In the genomic region with DNA sequence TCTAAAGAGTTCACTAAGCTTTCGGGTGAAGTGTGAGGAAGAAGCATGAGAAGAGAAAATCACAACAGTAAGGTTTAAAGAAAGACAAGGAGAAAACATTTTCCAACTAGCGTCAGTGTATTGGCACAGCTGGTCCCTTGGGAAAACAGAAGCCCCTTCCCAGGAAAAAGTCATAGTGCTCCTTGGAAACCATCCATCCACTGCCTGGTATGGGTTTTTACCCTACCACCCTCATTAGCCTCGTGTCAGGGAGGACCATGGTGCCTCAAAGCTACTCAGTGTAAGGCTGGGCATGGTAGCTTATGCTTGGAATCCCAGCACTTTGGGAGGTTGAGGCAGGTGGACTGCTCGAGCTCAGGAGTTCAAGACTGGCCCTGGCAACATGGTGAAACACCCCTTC, we compare ENCODE assay signal across 31 cellular contexts. TPM values are rescaled to one million over a fixed set of nuclear protein-coding genes. Genes with fewer than 3 reads are reported as not detected.
DNase-seq lines count a peak whose midpoint lies in the region; ATAC-seq, FAIRE-seq and TF ChIP-seq lines count a peak whose summit lies in the region.
"Had no signal": no experiment of that assay in that cellular context is flagged by ENCODE, and none has a peak within 500 bp of the region (broad histone marks: within the 10 kb centered on the region; RNA-seq: fewer than 3 reads in every experiment).

No MANE protein-coding gene starts in this region.

- no peaks in the 10 kb centered on the region for H3K27me3 ChIP-seq in bronchial epithelial cell (ENCODE audit: control insufficient read depth, insufficient read depth, low read length)
- no peaks in the 10 kb centered on the region for H3K27me3 ChIP-seq in endodermal cell (ENCODE audit: control insufficient read depth, insufficient read depth, low read length, poor library complexity, severe bottlenecking)
- H3K27me3 ChIP-seq: BE2C, BLaER1 had no signal

- H3K36me3 ChIP-seq in bronchial epithelial cell (ENCODE audit: control insufficient read depth, insufficient read depth, low read length) = no peaks in the 10 kb centered on the region
- no peaks in the 10 kb centered on the region for H3K36me3 ChIP-seq in endodermal cell (ENCODE audit: control insufficient read depth, insufficient read depth, low read length)
- H3K36me3 ChIP-seq: BE2C, BLaER1 had no signal

- peaks cover 5% of the 10 kb centered on the region for H3K4me1 Mint-ChIP-seq in endodermal cell
- peaks cover 6% of the 10 kb centered on the region for H3K4me1 Mint-ChIP-seq in stimulated activated effector memory CD8-positive, alpha-beta T cell treated with anti-CD3 and anti-CD28 coated beads, Interleukin-12 subunit alpha, Interleukin-12 subunit beta, amount 100 ng/mL, for 72 hours
- no peaks in the 10 kb centered on the region for H3K4me1 Mint-ChIP-seq in endothelial cell (ENCODE audit: unreplicated experiment)

- FAIRE-seq in bronchial epithelial cell (lab: Jason Lieb, UNC) = peak; percentile 52
- FAIRE-seq: A204.1, GM12878, GM12892, GM18507 had no signal

- no peak overlapping the region for H3K27ac Mint-ChIP-seq in endodermal cell
- peak overlapping the region; percentile 43 for H3K27ac Mint-ChIP-seq in stimulated activated effector memory CD8-positive, alpha-beta T cell treated with anti-CD3 and anti-CD28 coated beads, Interleukin-12 subunit alpha, Interleukin-12 subunit beta, amount 100 ng/mL, for 72 hours
- no peak overlapping the region for H3K27ac Mint-ChIP-seq in endothelial cell (ENCODE audit: unreplicated experiment)
- H3K27ac Mint-ChIP-seq: CD8-positive, alpha-beta memory T cell had no signal

- H3K9me3 ChIP-seq in endodermal cell (ENCODE audit: control insufficient read depth, low read length) = peaks cover 49% of the 10 kb centered on the region
- H3K9me3 ChIP-seq: BE2C had no signal

- no peaks in the 10 kb centered on the region for H3K36me3 Mint-ChIP-seq in endodermal cell (ENCODE audit: low read depth)
- H3K36me3 Mint-ChIP-seq in stimulated activated effector memory CD8-positive, alpha-beta T cell treated with anti-CD3 and anti-CD28 coated beads, Interleukin-12 subunit alpha, Interleukin-12 subunit beta, amount 100 ng/mL, for 72 hours = no peaks in the 10 kb centered on the region
- no peaks in the 10 kb centered on the region for H3K36me3 Mint-ChIP-seq in endothelial cell (ENCODE audit: low read depth, unreplicated experiment)
- H3K36me3 Mint-ChIP-seq: CD14-positive monocyte; CD4-positive, alpha-beta memory T cell; CD4-positive, CD25-positive, alpha-beta regulatory T cell; CD8-positive, alpha-beta memory T cell had no signal

- ATAC-seq in stimulated activated effector memory CD8-positive, alpha-beta T cell treated with anti-CD3 and anti-CD28 coated beads, Interleukin-12 subunit alpha, Interleukin-12 subunit beta, amount 100 ng/mL, for 72 hours = no peak
- ATAC-seq: GM12878 had no signal

- no peaks in the 10 kb centered on the region for H3K4me1 ChIP-seq in endodermal cell (ENCODE audit: control insufficient read depth, insufficient read depth, low read length)
- H3K4me1 ChIP-seq: BE2C had no signal

- TF ChIP-seq CTCF in bronchial epithelial cell (IDR thresholded peaks at IDR 0.05; ENCODE audit: insufficient read depth, low read length, severe bottlenecking) = no peak
- no peak for TF ChIP-seq CTCF in endodermal cell (conservative IDR thresholded peaks at IDR 0.05)
- no peak for TF ChIP-seq CTCF in endothelial cell (IDR thresholded peaks at IDR 0.05; ENCODE audit: unreplicated experiment)

- no peak overlapping the region for H3K9ac ChIP-seq in endodermal cell (ENCODE audit: extremely low read depth, low read length, poor library complexity, severe bottlenecking)
- H3K9ac ChIP-seq: BLaER1 had no signal

- H3K4me3 Mint-ChIP-seq in endodermal cell (no peak overlapping the region), endothelial cell (ENCODE audit: unreplicated experiment) (no peak overlapping the region)
- no peak overlapping the region for H3K4me3 Mint-ChIP-seq in stimulated activated effector memory CD8-positive, alpha-beta T cell treated with anti-CD3 and anti-CD28 coated beads, Interleukin-12 subunit alpha, Interleukin-12 subunit beta, amount 100 ng/mL, for 72 hours
- H3K4me3 Mint-ChIP-seq: CD14-positive monocyte; CD4-positive, alpha-beta memory T cell; CD8-positive, alpha-beta memory T cell had no signal

- H3K9me3 Mint-ChIP-seq in endodermal cell = peaks cover 34% of the 10 kb centered on the region
- no peaks in the 10 kb centered on the region for H3K9me3 Mint-ChIP-seq in stimulated activated effector memory CD8-positive, alpha-beta T cell treated with anti-CD3 and anti-CD28 coated beads, Interleukin-12 subunit alpha, Interleukin-12 subunit beta, amount 100 ng/mL, for 72 hours
- no peaks in the 10 kb centered on the region for H3K9me3 Mint-ChIP-seq in endothelial cell (ENCODE audit: unreplicated experiment)
- H3K9me3 Mint-ChIP-seq: CD4-positive, alpha-beta memory T cell; CD4-positive, CD25-positive, alpha-beta regulatory T cell had no signal

- H3K4me3 ChIP-seq in bronchial epithelial cell (ENCODE audit: low read depth, low read length) (no peak overlapping the region), endodermal cell (ENCODE audit: low read length) (peak overlapping the region; percentile 66)
- H3K4me3 ChIP-seq: BLaER1, GM12878 had no signal

- DNase-seq in bronchial epithelial cell (ENCODE audit: low read depth) = no peak
- no peak for DNase-seq in endodermal cell
- DNase-seq in stimulated activated effector memory CD8-positive, alpha-beta T cell treated with anti-CD3 and anti-CD28 coated beads, Interleukin-12 subunit alpha, Interleukin-12 subunit beta, amount 100 ng/mL, for 72 hours (ENCODE audit: low spot score in 2 of 2) = no peak
- no peak for DNase-seq in T1000 (lab: John Stamatoyannopoulos, UW)
- no peak for DNase-seq in endothelial cell (ENCODE audit: low spot score)
- no peak for DNase-seq in NCI-H748 treated with DMSO at 0.1 percent for 48 hours (lab: John Stamatoyannopoulos, UW)
- DNase-seq: 8988T; ACHN; BE2C; C1 segment of cervical spinal cord; CD4-positive, alpha-beta memory T cell; CD4-positive, CD25-positive, alpha-beta regulatory T cell; CD8-positive, alpha-beta memory T cell; COR-L47; DMS 273 treated with DMSO at 0.1 percent for 48 hours; DMS153; DMS53; DMS79; DND-41; EL; GDM1 had no signal

- H3K27ac ChIP-seq in endodermal cell (ENCODE audit: low read depth, low read length) = no peak overlapping the region
- H3K27ac ChIP-seq: BLaER1 had no signal

- peaks cover 36% of the 10 kb centered on the region for H3K27me3 Mint-ChIP-seq in endodermal cell (ENCODE audit: insufficient read depth)
- H3K27me3 Mint-ChIP-seq in endothelial cell (ENCODE audit: unreplicated experiment) = peaks cover 4% of the 10 kb centered on the region

- WGBS in endodermal cell (ENCODE audit: insufficient coverage in 1 of 2, insufficient read length in 1 of 2), 2 experiments = 90 to 97% methylated on average over 3 to 4 of the region's 4 CpGs

RNA-seq across cellular contexts. Expression of gene AADACL4, which starts 12.7 kb away (rescaled TPM):
- not detected in 2 replicates for total RNA-seq in bronchial epithelial cell
- not detected for total RNA-seq in endodermal cell
- not detected for polyA plus RNA-seq in endodermal cell (2013, experiment 1 of 2)
- polyA plus RNA-seq in endodermal cell (2013, experiment 2 of 2) = not detected
- not detected for total RNA-seq in endothelial cell (ENCODE audit: unreplicated experiment)
- total RNA-seq: CD4-positive, alpha-beta memory T cell; CD4-positive, CD25-positive, alpha-beta regulatory T cell; CD8-positive, alpha-beta memory T cell; Daoy; G401; GM12878 had no signal
- polyA plus RNA-seq: AG04450; CD14-positive monocyte; CD4-positive, alpha-beta memory T cell; CD4-positive, CD25-positive, alpha-beta regulatory T cell; CD8-positive, alpha-beta memory T cell; GM12878 had no signal

RNA-seq across cellular contexts. Expression of gene DHRS3, which starts 38.6 kb away (rescaled TPM):
- total RNA-seq in bronchial epithelial cell = 29.3 and 63.7 TPM in 2 replicates
- total RNA-seq in endodermal cell = 1 to 10 TPM; 9.2 to 9.8 TPM
- 5.2 TPM for polyA plus RNA-seq in endodermal cell (2013, experiment 1 of 2)
- polyA plus RNA-seq in endodermal cell (2013, experiment 2 of 2) = 4.6 TPM
- total RNA-seq in endothelial cell (ENCODE audit: unreplicated experiment) = 5.7 TPM

RNA-seq across cellular contexts. Expression of gene AADACL3, which starts 59.3 kb away (rescaled TPM):
- total RNA-seq in bronchial epithelial cell (under 0.01 TPM in 1 of 2 replicates, not detected in the other), endodermal cell (under 1 TPM in 1 of 2 donors, not detected in 1; 0.24 TPM), endothelial cell (ENCODE audit: unreplicated experiment) (not detected)
- not detected for polyA plus RNA-seq in endodermal cell (2013, experiment 1 of 2)
- polyA plus RNA-seq in endodermal cell (2013, experiment 2 of 2) = not detected
- total RNA-seq: A673; CD4-positive, alpha-beta memory T cell; CD4-positive, CD25-positive, alpha-beta regulatory T cell; CD8-positive, alpha-beta memory T cell; Daoy; G401; GM12878 had no signal
- polyA plus RNA-seq: AG04450; CD14-positive monocyte; CD4-positive, alpha-beta memory T cell; CD4-positive, CD25-positive, alpha-beta regulatory T cell; CD8-positive, alpha-beta memory T cell; GM12878 had no signal
